ENCODE assay signal across 36 cellular contexts in the genomic region with DNA sequence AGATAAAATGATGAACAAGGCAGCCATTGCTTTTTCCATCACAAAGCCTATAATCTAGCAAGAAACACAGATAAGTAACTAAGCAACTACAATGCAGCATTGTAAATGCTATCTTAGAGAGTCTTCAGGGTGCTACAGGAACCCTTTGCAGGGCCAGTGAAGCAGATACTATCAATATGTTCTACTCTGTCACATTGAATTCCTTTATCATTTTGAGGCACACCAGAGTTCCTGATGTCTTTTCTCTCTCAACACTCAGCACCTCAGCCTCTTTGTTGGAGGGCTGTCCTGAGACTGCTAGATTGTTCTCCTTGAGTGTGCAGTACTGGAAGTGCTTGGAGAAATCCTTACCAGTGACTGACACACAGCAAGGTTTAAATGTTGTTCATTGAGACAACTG.
"Had no signal": no experiment of that assay in that cellular context is flagged by ENCODE, and none has a peak within 500 bp of the region (broad histone marks: within the 10 kb centered on the region; RNA-seq: fewer than 3 reads in every experiment).

No MANE protein-coding gene starts in this region.

- FAIRE-seq: astrocyte, bronchial epithelial cell, colon, endometrium, endothelial cell of umbilical vein had no signal

- ATAC-seq: activated CD4-positive, CD25-positive, alpha-beta regulatory T cell treated with anti-CD3 and anti-CD28 coated beads, Interleukin-2, amount 50 U/mL, for 24 hours; activated CD8-positive, alpha-beta T cell treated with anti-CD3 and anti-CD28 coated beads for 36 hours; activated T-cell treated with anti-CD3 and anti-CD28 coated beads, Interleukin-2, amount 50 U/mL, for 4 hours; activated T-helper 17 cell treated with anti-CD3 and anti-CD28 coated beads, Interleukin-2, amount 50 U/mL, for 72 hours; effector memory CD8-positive, alpha-beta T cell; T-helper 17 cell had no signal

- H3K4me1 ChIP-seq: esophagus squamous epithelium had no signal

- H3K9me3 Mint-ChIP-seq: activated B cell treated with CpG ODN at 0.5 μM for 24 hours; activated CD8-positive, alpha-beta T cell treated with anti-CD3 and anti-CD28 coated beads for 36 hours; activated T-cell treated with anti-CD3 and anti-CD28 coated beads, Interleukin-2, amount 50 U/mL, for 4 hours; activated T-helper 17 cell treated with anti-CD3 and anti-CD28 coated beads, Interleukin-2, amount 50 U/mL, for 72 hours; effector memory CD8-positive, alpha-beta T cell; T-helper 2 cell treated with Interferon-gamma antibody and Interleukin-4, amounts not matched to agents 5 μg/mL and 100 μg/mL, for 36 hours had no signal

- H3K36me3 Mint-ChIP-seq: activated naive CD8-positive, alpha-beta T cell had no signal

- H3K27ac Mint-ChIP-seq: activated B cell treated with CpG ODN at 0.5 μM for 24 hours; activated CD8-positive, alpha-beta T cell treated with anti-CD3 and anti-CD28 coated beads for 36 hours; activated naive CD8-positive, alpha-beta T cell; activated T-helper 17 cell treated with anti-CD3 and anti-CD28 coated beads, Interleukin-2, amount 50 U/mL, for 72 hours; effector memory CD8-positive, alpha-beta T cell; T-helper 17 cell; T-helper 2 cell treated with Interferon-gamma antibody and Interleukin-4, amounts not matched to agents 5 μg/mL and 100 μg/mL, for 36 hours had no signal

- H3K27me3 ChIP-seq: brain microvascular endothelial cell had no signal

- H3K9me3 ChIP-seq: esophagus squamous epithelium had no signal

- H3K4me3 ChIP-seq: esophagus squamous epithelium had no signal

- H3K27ac ChIP-seq: brain microvascular endothelial cell, epithelial cell of prostate, esophagus squamous epithelium, WERI-Rb-1 had no signal

- H3K36me3 ChIP-seq: brain microvascular endothelial cell, esophagus squamous epithelium, WERI-Rb-1 had no signal

- DNase-seq: activated B cell treated with CpG ODN at 0.5 μM for 24 hours; activated CD4-positive, alpha-beta T cell treated with anti-CD3 and anti-CD28 coated beads for 48 hours; activated CD4-positive, alpha-beta T cell treated with anti-CD3 and anti-CD28 coated beads, Interleukin-2, amount 50 U/mL, for 1 hour; activated CD4-positive, alpha-beta T cell treated with anti-CD3 and anti-CD28 coated beads, Interleukin-2, amount 50 U/mL, for 48 hours; activated CD8-positive, alpha-beta memory T cell treated with anti-CD3 and anti-CD28 coated beads for 24 hours; activated CD8-positive, alpha-beta T cell treated with anti-CD3 and anti-CD28 coated beads for 36 hours; activated effector memory CD4-positive, alpha-beta T cell treated with Interleukin-2 at 50 U/mL for 16 hours; activated gamma-delta T cell treated with Interleukin-2 at 50 U/mL for 16 hours; activated naive CD4-positive, alpha-beta T cell treated with anti-CD3 and anti-CD28 coated beads, Interleukin-2, amount 50 U/mL, for 16 hours; activated naive CD4-positive, alpha-beta T cell treated with Interleukin-2 at 50 U/mL for 16 hours; activated T-cell treated with anti-CD3 and anti-CD28 coated beads, Interleukin-2, amount 50 U/mL, for 4 hours; amniotic stem cell; anterior cingulate cortex; brain microvascular endothelial cell; caudate nucleus; cortex of kidney; dermis blood vessel endothelial cell; effector CD4-positive, alpha-beta T cell; effector memory CD8-positive, alpha-beta T cell; esophagus squamous epithelium; foreskin melanocyte; head of caudate nucleus; T-helper 1 cell; T-helper 17 cell; T1000; WERI-Rb-1 had no signal

- H3K4me1 Mint-ChIP-seq: activated B cell treated with CpG ODN at 0.5 μM for 24 hours; activated T-helper 17 cell treated with anti-CD3 and anti-CD28 coated beads, Interleukin-2, amount 50 U/mL, for 72 hours; T-helper 17 cell had no signal

- H3K4me3 Mint-ChIP-seq: activated B cell treated with CpG ODN at 0.5 μM for 24 hours; activated CD8-positive, alpha-beta T cell treated with anti-CD3 and anti-CD28 coated beads for 36 hours; activated naive CD8-positive, alpha-beta T cell; activated T-cell treated with anti-CD3 and anti-CD28 coated beads, Interleukin-2, amount 50 U/mL, for 4 hours; activated T-helper 17 cell treated with anti-CD3 and anti-CD28 coated beads, Interleukin-2, amount 50 U/mL, for 72 hours; effector memory CD8-positive, alpha-beta T cell; T-helper 17 cell; T-helper 2 cell treated with Interferon-gamma antibody and Interleukin-4, amounts not matched to agents 5 μg/mL and 100 μg/mL, for 36 hours had no signal
